22 cellular contexts compared by ENCODE assay signal in genomic region chr21:43034098-43034497, GRCh38.
"Had no signal": no experiment of that assay in that cellular context is flagged by ENCODE, and none has a peak within 500 bp of the region (broad histone marks: within the 10 kb centered on the region; RNA-seq: fewer than 3 reads in every experiment).

No MANE protein-coding gene starts in this region.

- H3K4me3 Mint-ChIP-seq: activated CD4-positive, alpha-beta T cell treated with anti-CD3 and anti-CD28 coated beads, Interleukin-2, amount 10 ng/mL, durations not matched to agents 24 days and 14 days; activated CD8-positive, alpha-beta T cell treated with anti-CD3 and anti-CD28 coated beads, Interleukin-2, amount 10 ng/mL, durations not matched to agents 7 days and 5 days; activated naive CD8-positive, alpha-beta T cell; activated T-cell treated with anti-CD3 and anti-CD28 coated beads, Interleukin-2, amount 50 U/mL, for 72 hours; central memory CD8-positive, alpha-beta T cell; mesothelial cell of epicardium; neural crest cell; stimulated activated effector memory CD8-positive, alpha-beta T cell treated with anti-CD3 and anti-CD28 coated beads, Interleukin-12 subunit alpha, Interleukin-12 subunit beta, amount 100 ng/mL, for 72 hours had no signal

- H3K27me3 ChIP-seq: brain microvascular endothelial cell, gastrocnemius medialis, heart right ventricle, tibial artery, uterus had no signal

- ATAC-seq: activated CD8-positive, alpha-beta T cell treated with anti-CD3 and anti-CD28 coated beads, Interleukin-2, amount 10 ng/mL, durations not matched to agents 7 days and 5 days; activated T-cell treated with anti-CD3 and anti-CD28 coated beads, Interleukin-2, amount 50 U/mL, for 72 hours; gastrocnemius medialis; stimulated activated effector memory CD8-positive, alpha-beta T cell treated with anti-CD3 and anti-CD28 coated beads, Interleukin-12 subunit alpha, Interleukin-12 subunit beta, amount 100 ng/mL, for 72 hours had no signal

- H3K36me3 ChIP-seq: brain microvascular endothelial cell, uterus had no signal

- H3K4me1 ChIP-seq: gastrocnemius medialis, tibial artery, uterus had no signal

- H3K4me1 Mint-ChIP-seq: activated CD4-positive, alpha-beta T cell treated with anti-CD3 and anti-CD28 coated beads, Interleukin-2, amount 10 ng/mL, durations not matched to agents 24 days and 14 days; central memory CD8-positive, alpha-beta T cell; mesothelial cell of epicardium; neural crest cell; stimulated activated effector memory CD8-positive, alpha-beta T cell treated with anti-CD3 and anti-CD28 coated beads, Interleukin-12 subunit alpha, Interleukin-12 subunit beta, amount 100 ng/mL, for 72 hours had no signal

- H3K27me3 Mint-ChIP-seq: activated CD4-positive, alpha-beta T cell treated with anti-CD3 and anti-CD28 coated beads, Interleukin-2, amount 10 ng/mL, durations not matched to agents 24 days and 14 days; activated naive CD8-positive, alpha-beta T cell; central memory CD8-positive, alpha-beta T cell had no signal

- H3K27ac Mint-ChIP-seq: activated CD4-positive, alpha-beta T cell treated with anti-CD3 and anti-CD28 coated beads, Interleukin-2, amount 10 ng/mL, durations not matched to agents 24 days and 14 days; activated CD8-positive, alpha-beta T cell treated with anti-CD3 and anti-CD28 coated beads, Interleukin-2, amount 10 ng/mL, durations not matched to agents 7 days and 5 days; activated naive CD8-positive, alpha-beta T cell; activated T-cell treated with anti-CD3 and anti-CD28 coated beads, Interleukin-2, amount 50 U/mL, for 72 hours; mesothelial cell of epicardium; stimulated activated effector memory CD8-positive, alpha-beta T cell treated with anti-CD3 and anti-CD28 coated beads, Interleukin-12 subunit alpha, Interleukin-12 subunit beta, amount 100 ng/mL, for 72 hours had no signal

- H3K9me3 ChIP-seq: gastrocnemius medialis, heart right ventricle, tibial artery, uterus had no signal

- H3K27ac ChIP-seq: brain microvascular endothelial cell, gastrocnemius medialis, heart right ventricle, tibial artery, uterus had no signal

- H3K9me3 Mint-ChIP-seq: activated CD4-positive, alpha-beta T cell treated with anti-CD3 and anti-CD28 coated beads, Interleukin-2, amount 10 ng/mL, durations not matched to agents 24 days and 14 days; activated T-cell treated with anti-CD3 and anti-CD28 coated beads, Interleukin-2, amount 50 U/mL, for 72 hours; central memory CD8-positive, alpha-beta T cell; mesothelial cell of epicardium; neural crest cell; stimulated activated effector memory CD8-positive, alpha-beta T cell treated with anti-CD3 and anti-CD28 coated beads, Interleukin-12 subunit alpha, Interleukin-12 subunit beta, amount 100 ng/mL, for 72 hours had no signal

- H3K4me3 ChIP-seq: gastrocnemius medialis, heart right ventricle, lung, tibial artery, uterus had no signal

- DNase-seq: activated CD4-positive, alpha-beta T cell treated with anti-CD3 and anti-CD28 coated beads, Interleukin-2, amount 10 ng/mL, durations not matched to agents 24 days and 14 days; activated CD4-positive, CD25-positive, alpha-beta regulatory T cell; activated CD8-positive, alpha-beta memory T cell treated with anti-CD3 and anti-CD28 coated beads, Interleukin-2, amount 50 U/mL, for 48 hours; activated CD8-positive, alpha-beta T cell treated with anti-CD3 and anti-CD28 coated beads, Interleukin-2, amount 10 ng/mL, durations not matched to agents 7 days and 5 days; activated gamma-delta T cell; activated T-cell treated with anti-CD3 and anti-CD28 coated beads, Interleukin-2, amount 50 U/mL, for 72 hours; brain microvascular endothelial cell; cortex of kidney; effector memory CD4-positive, alpha-beta T cell; gastrocnemius medialis; heart right ventricle; islet precursor cell; stimulated activated CD4-positive, alpha-beta T cell treated with anti-CD3 and anti-CD28 coated beads, Interleukin-12 subunit alpha, Interleukin-12 subunit beta, amount 100 ng/mL, for 4 hours; stimulated activated CD4-positive, alpha-beta T cell treated with anti-CD3 and anti-CD28 coated beads, Interleukin-2, amount 100 ng/mL, for 24 hours; tibial artery; uterus had no signal
